ENCODE assay signal across 2 cellular contexts in the genomic region with DNA sequence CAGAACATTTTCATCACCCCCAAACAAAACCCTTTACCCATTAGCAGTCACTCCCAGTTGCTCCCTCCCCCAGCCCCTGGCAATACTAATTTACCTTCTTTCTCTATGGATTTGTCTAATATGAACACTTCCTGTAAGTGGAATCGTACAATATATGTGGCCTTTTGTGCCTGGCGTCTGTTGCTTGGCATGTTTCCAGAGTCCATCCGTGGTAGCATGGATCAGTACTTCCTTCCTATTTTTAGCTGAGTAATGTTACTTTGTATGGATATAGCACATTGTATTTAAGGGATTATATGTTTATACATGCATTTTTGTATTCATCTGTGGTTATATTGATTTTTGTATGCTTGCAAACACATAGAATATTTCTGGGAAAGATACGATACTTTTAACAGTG.
TF ChIP-seq lines count a peak whose summit lies in the region.

No MANE protein-coding gene starts in this region.

TF ChIP-seq in K562, 482 proteins besides CTCF, POLR2A, EP300 and RAD21:
- TF ChIP-seq NFIC (IDR thresholded peaks at IDR 0.05) (peak; percentile 32; the same call in 1 of the 2 replicates), KLF13 (tag; IDR thresholded peaks at IDR 0.05; ENCODE audit: borderline replicate concordance, low read depth) (no peak)

TF ChIP-seq in endothelial cell of umbilical vein, 7 proteins besides CTCF, POLR2A, EP300 and RAD21:
- TF ChIP-seq EZH2 (IDR thresholded peaks at IDR 0.05; ENCODE audit: borderline replicate concordance, low read depth, low read length, severe bottlenecking), result no peak
- TF ChIP-seq GATA2 (IDR thresholded peaks at IDR 0.05; ENCODE audit: insufficient read depth, insufficient read length, low read depth, low read length), result no peak
- no peak for TF ChIP-seq POLR2AphosphoS5 (IDR thresholded peaks at IDR 0.05; ENCODE audit: insufficient read depth, low read depth, low read length)
- no peak for TF ChIP-seq MYC (IDR thresholded peaks at IDR 0.05; ENCODE audit: low read depth, low read length)
- no peak for TF ChIP-seq FOS (IDR thresholded peaks at IDR 0.05; ENCODE audit: borderline replicate concordance, insufficient read depth, low read length)
- TF ChIP-seq JUN (IDR thresholded peaks at IDR 0.05; ENCODE audit: borderline replicate concordance, insufficient read depth, insufficient read length, low read depth), result no peak
- TF ChIP-seq, protein P1, sequence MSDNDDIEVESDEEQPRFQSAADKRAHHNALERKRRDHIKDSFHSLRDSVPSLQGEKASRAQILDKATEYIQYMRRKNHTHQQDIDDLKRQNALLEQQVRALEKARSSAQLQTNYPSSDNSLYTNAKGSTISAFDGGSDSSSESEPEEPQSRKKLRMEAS (IDR thresholded peaks at IDR 0.05; ENCODE audit: insufficient read depth, insufficient read length), result no peak
